ENCODE assay signal across 10 cellular contexts in the genomic region with DNA sequence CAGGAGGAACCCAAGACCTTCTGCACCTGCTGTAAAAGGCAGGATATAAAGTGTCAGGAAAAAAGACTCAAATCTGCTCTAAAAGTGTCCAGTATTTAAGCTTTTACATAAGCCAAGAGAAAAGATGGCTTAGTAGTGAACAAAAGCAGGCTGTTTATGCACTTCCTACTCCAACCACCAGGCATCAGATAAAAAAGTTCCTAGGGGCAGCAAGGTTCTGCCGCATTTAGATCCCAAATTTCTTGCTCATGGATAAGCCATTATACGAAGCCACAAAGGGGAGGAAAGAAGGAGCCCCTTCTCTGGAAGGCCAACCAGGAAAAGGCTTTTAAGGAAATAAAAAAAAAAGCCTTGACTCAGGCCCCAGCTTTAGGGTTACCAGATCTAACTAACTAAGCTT. TPM values are rescaled to one million over a fixed set of nuclear protein-coding genes. Genes with fewer than 3 reads are reported as not detected.
DNase-seq lines count a peak whose midpoint lies in the region; ATAC-seq and TF ChIP-seq lines count a peak whose summit lies in the region.
"Had no signal": no experiment of that assay in that cellular context is flagged by ENCODE, and none has a peak within 500 bp of the region (broad histone marks: within the 10 kb centered on the region; RNA-seq: fewer than 3 reads in every experiment).

No MANE protein-coding gene starts in this region.

- DNase-seq in DMS 273 (lab: John Stamatoyannopoulos, UW; ENCODE audit: unreplicated experiment): peak; percentile 14
- DNase-seq in DMS 273 treated with DMSO at 0.1 percent for 48 hours (lab: John Stamatoyannopoulos, UW): no peak
- peak; percentile 18 for DNase-seq in adipocyte (ENCODE audit: low read depth)
- DNase-seq in kidney epithelial cell (ENCODE audit: low read depth): no peak
- no peak for DNase-seq in suprapubic skin (ENCODE audit: low spot score in 2 of 2)
- DNase-seq in natural killer cell: no peak
- DNase-seq in iPS-NIHi7 (ENCODE audit: extremely low spot score): no peak

- TF ChIP-seq EP300 in suprapubic skin (IDR thresholded peaks at IDR 0.05): no peak

- H3K27me3 Mint-ChIP-seq in natural killer cell (ENCODE audit: low read depth in 2 of 2): no peaks in the 10 kb centered on the region

- H3K36me3 ChIP-seq in adipocyte (ENCODE audit: control insufficient read depth, insufficient read depth, low read length, severe bottlenecking) (no peaks in the 10 kb centered on the region), kidney epithelial cell (ENCODE audit: control insufficient read depth, insufficient read depth, low read length) (no peaks in the 10 kb centered on the region), suprapubic skin (no peaks in the 10 kb centered on the region)

- WGBS in suprapubic skin: 62% methylated on average over 2 of the region's 2 CpGs

- TF ChIP-seq CTCF in kidney epithelial cell (IDR thresholded peaks at IDR 0.05; ENCODE audit: insufficient read depth, low read length, poor library complexity, severe bottlenecking) (peak; percentile 39), suprapubic skin (IDR thresholded peaks at IDR 0.05) (peak in 1 of 2 donors; percentile 21), natural killer cell (IDR thresholded peaks at IDR 0.05) (no peak)

- H3K4me3 Mint-ChIP-seq in natural killer cell: no peak overlapping the region

- no peak overlapping the region for H3K27ac ChIP-seq in suprapubic skin
- H3K27ac ChIP-seq: 22Rv1 had no signal

- no peaks in the 10 kb centered on the region for H3K9me3 Mint-ChIP-seq in natural killer cell

- peak overlapping the region; percentile 81 for H3K4me3 ChIP-seq in adipocyte (ENCODE audit: low read length)
- no peak overlapping the region for H3K4me3 ChIP-seq in kidney epithelial cell (ENCODE audit: low read depth, low read length)
- H3K4me3 ChIP-seq in suprapubic skin: peak overlapping the region; percentile 48
- H3K4me3 ChIP-seq: K562 had no signal

- intact Hi-C loops in natural killer cell (cut with micrococcal nuclease): no loop called here

- H3K36me3 Mint-ChIP-seq in natural killer cell: no peaks in the 10 kb centered on the region

- H3K27ac Mint-ChIP-seq in natural killer cell: no peak overlapping the region

- H3K4me1 ChIP-seq in adipocyte (ENCODE audit: control insufficient read depth, insufficient read depth, low read length) (peaks cover 30% of the 10 kb centered on the region), suprapubic skin (peaks cover 20% of the 10 kb centered on the region)

- ATAC-seq in natural killer cell (no peak), GM21423 (IDR thresholded peaks at IDR 0.05; ENCODE audit: unreplicated experiment) (no peak)
- ATAC-seq: K562 had no signal

- H3K9ac ChIP-seq in adipocyte (ENCODE audit: low read length): peak overlapping the region; percentile 71

- TF ChIP-seq POLR2A in suprapubic skin (IDR thresholded peaks at IDR 0.05): no peak

- H3K27me3 ChIP-seq in adipocyte (replicated peaks; ENCODE audit: control insufficient read depth, insufficient read depth, low read length): no peaks in the 10 kb centered on the region
- no peaks in the 10 kb centered on the region for H3K27me3 ChIP-seq in kidney epithelial cell (ENCODE audit: control insufficient read depth, insufficient read depth, low read length)
- H3K27me3 ChIP-seq in suprapubic skin: no peaks in the 10 kb centered on the region

- no peaks in the 10 kb centered on the region for H3K4me1 Mint-ChIP-seq in natural killer cell

- H3K9me3 ChIP-seq in adipocyte (ENCODE audit: control insufficient read depth, low read length): no peaks in the 10 kb centered on the region
- no peaks in the 10 kb centered on the region for H3K9me3 ChIP-seq in suprapubic skin

RNA-seq across cellular contexts. Expression of a gene that starts 10.6 kb away (rescaled TPM):
- total RNA-seq in kidney epithelial cell: 2.2 TPM in 1 of 2 replicates, not detected in the other
- total RNA-seq in suprapubic skin: not detected
- total RNA-seq in natural killer cell: not detected
- total RNA-seq: K562 had no signal

RNA-seq across cellular contexts. Expression of a gene that starts 28.3 kb away (rescaled TPM):
- total RNA-seq in kidney epithelial cell (19.2 and 19.3 TPM in 2 replicates), suprapubic skin (1 to 10 TPM; 2.7 to 5.3 (median 3.6) TPM), natural killer cell (under 1 TPM in 1 of 3 donors, not detected in 2; 0.35 TPM)

Comparison
In these comparisons a context has a peak if more than half of its experiments do, and no peak if none do; other contexts are left out.
1. DNase-seq: peak in DMS 273 (single experiment) and adipocyte (single experiment); none in DMS 273 treated with DMSO at 0.1 percent for 48 hours (single experiment), kidney epithelial cell (single experiment), suprapubic skin (0 of 2), natural killer cell (single experiment) and iPS-NIHi7 (single experiment).